Comparison of ENCODE assay signal across 1 cellular context in the genomic region with DNA sequence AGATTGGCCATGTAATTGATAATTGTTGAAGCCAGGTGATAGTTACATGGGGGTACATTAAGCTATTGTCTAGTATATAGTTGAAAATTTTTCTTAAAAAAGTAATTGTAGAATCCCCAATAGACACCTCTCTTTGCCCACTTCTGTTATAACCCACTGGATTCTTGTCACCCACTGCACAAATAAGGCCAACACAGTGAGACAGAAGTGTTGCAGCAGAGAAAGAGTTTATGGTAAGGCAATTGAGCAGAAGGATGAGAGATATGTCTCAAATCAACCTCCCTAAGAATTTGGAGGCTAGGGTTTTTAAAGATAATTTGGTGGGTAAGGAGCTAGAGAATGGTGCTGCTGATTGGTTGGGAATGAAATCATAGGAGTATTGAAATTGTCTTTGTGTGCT.
TF ChIP-seq lines count a peak whose summit lies in the region.

No MANE protein-coding gene starts in this region.

TF ChIP-seq in HEK293, 187 proteins besides CTCF, POLR2A, EP300 and RAD21 (continued from another document):
- TF ChIP-seq, protein P1, sequence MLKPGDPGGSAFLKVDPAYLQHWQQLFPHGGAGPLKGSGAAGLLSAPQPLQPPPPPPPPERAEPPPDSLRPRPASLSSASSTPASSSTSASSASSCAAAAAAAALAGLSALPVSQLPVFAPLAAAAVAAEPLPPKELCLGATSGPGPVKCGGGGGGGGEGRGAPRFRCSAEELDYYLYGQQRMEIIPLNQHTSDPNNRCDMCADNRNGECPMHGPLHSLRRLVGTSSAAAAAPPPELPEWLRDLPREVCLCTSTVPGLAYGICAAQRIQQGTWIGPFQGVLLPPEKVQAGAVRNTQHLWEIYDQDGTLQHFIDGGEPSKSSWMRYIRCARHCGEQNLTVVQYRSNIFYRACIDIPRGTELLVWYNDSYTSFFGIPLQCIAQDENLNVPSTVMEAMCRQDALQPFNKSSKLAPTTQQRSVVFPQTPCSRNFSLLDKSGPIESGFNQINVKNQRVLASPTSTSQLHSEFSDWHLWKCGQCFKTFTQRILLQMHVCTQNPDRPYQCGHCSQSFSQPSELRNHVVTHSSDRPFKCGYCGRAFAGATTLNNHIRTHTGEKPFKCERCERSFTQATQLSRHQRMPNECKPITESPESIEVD (tag by site-specific recombination; IDR thresholded peaks at IDR 0.05): no peak
- TF ChIP-seq ZFHX2 (tag by site-specific recombination; conservative IDR thresholded peaks at IDR 0.05): no peak
